16 cellular contexts compared by ENCODE assay signal in genomic region chr4:185540040-185540439, GRCh38. TPM values are rescaled to one million over a fixed set of nuclear protein-coding genes. Genes with fewer than 3 reads are reported as not detected.
"Had no signal": no experiment of that assay in that cellular context is flagged by ENCODE, and none has a peak within 500 bp of the region (broad histone marks: within the 10 kb centered on the region; RNA-seq: fewer than 3 reads in every experiment).

No MANE protein-coding gene starts in this region.

- H3K27me3 ChIP-seq: ovary, right atrium auricular region, thyroid gland, upper lobe of left lung, uterus had no signal

- H3K4me3 ChIP-seq: hepatocyte, ovary, right atrium auricular region, suprapubic skin, thyroid gland, upper lobe of left lung, uterus had no signal

- DNase-seq: effector memory CD4-positive, alpha-beta T cell; foreskin fibroblast; head of caudate nucleus; naive thymus-derived CD4-positive, alpha-beta T cell; ovary; small intestine; stimulated activated CD4-positive, alpha-beta T cell treated with anti-CD3 and anti-CD28 coated beads, Interleukin-2, amount 100 ng/mL, for 48 hours; stimulated activated naive CD4-positive, alpha-beta T cell treated with Interleukin-2 at 50 U/mL for 16 hours; thyroid gland; upper lobe of left lung; uterus had no signal

- H2AFZ ChIP-seq: hepatocyte had no signal

- ATAC-seq: esophagus mucosa; naive thymus-derived CD4-positive, alpha-beta T cell had no signal

- H3K9me3 Mint-ChIP-seq: naive thymus-derived CD4-positive, alpha-beta T cell had no signal

- H3K36me3 ChIP-seq: ovary, right atrium auricular region, suprapubic skin, thyroid gland, upper lobe of left lung, uterus had no signal

- H3K79me2 ChIP-seq: hepatocyte had no signal

- H3K9me3 ChIP-seq: ovary, right atrium auricular region, suprapubic skin, thyroid gland, upper lobe of left lung, uterus had no signal

- H3K4me3 Mint-ChIP-seq: naive thymus-derived CD4-positive, alpha-beta T cell had no signal

- FAIRE-seq: endometrium, small intestine had no signal

- H3K27ac ChIP-seq: hepatocyte, ovary, suprapubic skin had no signal

- H3K4me2 ChIP-seq: hepatocyte had no signal

- H3K36me3 Mint-ChIP-seq: naive thymus-derived CD4-positive, alpha-beta T cell had no signal

RNA-seq across cellular contexts. Expression of gene PDLIM3, which starts 4.7 kb away (rescaled TPM):
- total RNA-seq: naive thymus-derived CD4-positive, alpha-beta T cell had no signal
- polyA plus RNA-seq: naive thymus-derived CD4-positive, alpha-beta T cell had no signal
